2 cellular contexts compared by ENCODE assay signal in genomic region chr11:126317681-126318641, GRCh38.
TF ChIP-seq lines count a peak whose summit lies in the region.

No MANE protein-coding gene starts in this region.

TF ChIP-seq in H1, 55 proteins besides CTCF, POLR2A, EP300 and RAD21:
- no peak for TF ChIP-seq RBBP5 (IDR thresholded peaks at IDR 0.05; ENCODE audit: borderline replicate concordance, low read depth, low read length)
- TF ChIP-seq SP2 (IDR thresholded peaks at IDR 0.05; ENCODE audit: low read length), result no peak
- no peak for TF ChIP-seq CHD7 (IDR thresholded peaks at IDR 0.05; ENCODE audit: insufficient replicate concordance, low read length)
- TF ChIP-seq KDM1A (IDR thresholded peaks at IDR 0.05; ENCODE audit: borderline replicate concordance, low read length), result no peak
- no peak for TF ChIP-seq POU5F1 (IDR thresholded peaks at IDR 0.05; ENCODE audit: low read depth, low read length)
- TF ChIP-seq FOSL1 (IDR thresholded peaks at IDR 0.05; ENCODE audit: insufficient read depth, low read depth, low read length), result no peak
- TF ChIP-seq CEBPB (IDR thresholded peaks at IDR 0.05; ENCODE audit: low read depth, low read length), result no peak
- no peak for TF ChIP-seq E2F6 (IDR thresholded peaks at IDR 0.05)
- TF ChIP-seq PHF8 (conservative IDR thresholded peaks at IDR 0.05; ENCODE audit: low read depth, low read length), result no peak
- no peak for TF ChIP-seq NRF1 (IDR thresholded peaks at IDR 0.05; ENCODE audit: low read depth, low read length)
- no peak for TF ChIP-seq CTBP2 (IDR thresholded peaks at IDR 0.05; ENCODE audit: borderline replicate concordance, insufficient read depth, insufficient read length, low read length)

TF ChIP-seq in HEK293T, 16 proteins besides CTCF, POLR2A, EP300 and RAD21:
- TF ChIP-seq FOXK2 (IDR thresholded peaks at IDR 0.05), result no peak
